11 cellular contexts compared by ENCODE assay signal in the genomic region with DNA sequence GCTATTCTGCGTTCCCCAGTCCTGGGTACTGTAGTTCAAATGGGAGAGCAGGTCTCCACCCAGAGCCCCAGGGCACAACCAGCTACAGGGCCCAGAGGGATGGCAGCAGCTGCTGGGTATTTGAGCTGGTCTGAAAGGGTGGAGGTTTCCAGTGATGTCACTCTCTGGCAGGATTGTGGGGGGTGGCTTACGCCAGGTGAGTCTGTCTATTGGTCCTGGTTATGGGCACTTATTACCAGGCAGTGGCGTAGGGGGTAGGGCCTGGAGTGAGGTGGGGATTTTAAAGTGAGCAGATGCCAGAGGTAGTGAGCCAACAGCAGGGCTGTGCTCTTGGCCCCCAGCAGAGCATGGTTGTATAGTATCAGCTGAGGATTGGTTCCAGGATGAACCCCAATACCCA. TPM values are rescaled to one million over a fixed set of nuclear protein-coding genes. Genes with fewer than 3 reads are reported as not detected.
DNase-seq lines count a peak whose midpoint lies in the region; TF ChIP-seq lines count a peak whose summit lies in the region.
"Had no signal": no experiment of that assay in that cellular context is flagged by ENCODE, and none has a peak within 500 bp of the region (broad histone marks: within the 10 kb centered on the region; RNA-seq: fewer than 3 reads in every experiment).

No MANE protein-coding gene starts in this region.

- H3K4me1 Mint-ChIP-seq in activated T-cell treated with anti-CD3 and anti-CD28 coated beads, Interleukin-2, amount 50 U/mL, for 24 hours (ENCODE audit: low read depth), result peaks cover 93% of the 10 kb centered on the region

- no peak for TF ChIP-seq POLR2A in spleen (IDR thresholded peaks at IDR 0.05)

- DNase-seq in activated T-cell treated with anti-CD3 and anti-CD28 coated beads, Interleukin-2, amount 50 U/mL, for 24 hours, result peak; percentile 47
- DNase-seq in activated T-cell treated with anti-CD3 and anti-CD28 coated beads, Interleukin-2, amount 50 U/mL, for 1 hour, result no peak
- DNase-seq in NCI-H510A treated with DMSO at 0.1 percent for 48 hours (lab: John Stamatoyannopoulos, UW) (peak; percentile 21), adipocyte (ENCODE audit: low read depth) (no peak), spleen (peak; percentile 33), caudate nucleus (lab: John Stamatoyannopoulos, UW) (no peak), ascending aorta (ENCODE audit: low spot score in 2 of 2) (no peak)
- no peak for DNase-seq in stimulated activated naive CD4-positive, alpha-beta T cell (lab: John Stamatoyannopoulos, UW)
- DNase-seq: BE2C, NCI-H1694 had no signal

- H3K36me3 Mint-ChIP-seq in activated T-cell treated with anti-CD3 and anti-CD28 coated beads, Interleukin-2, amount 50 U/mL, for 24 hours (ENCODE audit: low read depth), result peaks cover 99% of the 10 kb centered on the region

- peak overlapping the region; percentile 86 for H3K4me3 Mint-ChIP-seq in activated T-cell treated with anti-CD3 and anti-CD28 coated beads, Interleukin-2, amount 50 U/mL, for 24 hours

- H3K27me3 ChIP-seq in adipocyte (replicated peaks; ENCODE audit: control insufficient read depth, insufficient read depth, low read length) (no peaks in the 10 kb centered on the region), spleen (replicated peaks in 1 of 7) (no peaks in the 10 kb centered on the region), ascending aorta (no peaks in the 10 kb centered on the region)
- H3K27me3 ChIP-seq: BE2C had no signal

- intact Hi-C loops in spleen (cut with DNase I; ENCODE audit: low total_unique reads), result no loop called here
- intact Hi-C loops in ascending aorta (cut with DNase I), result no loop called here

- TF ChIP-seq CTCF in spleen (IDR thresholded peaks at IDR 0.05 in 8 of 11, conservative IDR thresholded peaks at IDR 0.05 in 3 of 11), result no peak
- TF ChIP-seq CTCF in ascending aorta (IDR thresholded peaks at IDR 0.05), result no peak

- 81 to 96% (median 93%) methylated on average over 3 of the region's 3 CpGs for WGBS in spleen, 5 donors

- H3K36me3 ChIP-seq in adipocyte (ENCODE audit: control insufficient read depth, insufficient read depth, low read length, severe bottlenecking) (peaks cover 94% of the 10 kb centered on the region), spleen (peaks cover 12 to 100% (median 84%) of the 10 kb centered on the region in 6 donors), ascending aorta (peaks cover 88 to 90% of the 10 kb centered on the region in 2 donors)

- peaks cover 68% of the 10 kb centered on the region for H3K4me1 ChIP-seq in adipocyte (ENCODE audit: control insufficient read depth, insufficient read depth, low read length)
- peaks cover 59 to 100% (median 98%) of the 10 kb centered on the region in 6 donors for H3K4me1 ChIP-seq in spleen
- peaks cover 17 to 18% of the 10 kb centered on the region in 2 donors for H3K4me1 ChIP-seq in ascending aorta
- H3K4me1 ChIP-seq: BE2C had no signal

- H3K27ac ChIP-seq in spleen (peak overlapping the region in 5 of 8 donors; percentile 8 to 99 (median 56)), caudate nucleus (ENCODE audit: low read depth, low read length) (no peak overlapping the region), ascending aorta (no peak overlapping the region)

- no peaks in the 10 kb centered on the region for H3K27me3 Mint-ChIP-seq in activated T-cell treated with anti-CD3 and anti-CD28 coated beads, Interleukin-2, amount 50 U/mL, for 24 hours

- no peaks in the 10 kb centered on the region for H3K9me3 ChIP-seq in adipocyte (ENCODE audit: control insufficient read depth, low read length)
- no peaks in the 10 kb centered on the region for H3K9me3 ChIP-seq in spleen
- H3K9me3 ChIP-seq in ascending aorta, result no peaks in the 10 kb centered on the region
- H3K9me3 ChIP-seq: BE2C had no signal

- peak overlapping the region; percentile 100 for H3K27ac Mint-ChIP-seq in activated T-cell treated with anti-CD3 and anti-CD28 coated beads, Interleukin-2, amount 50 U/mL, for 24 hours

- no peaks in the 10 kb centered on the region for H3K9me3 Mint-ChIP-seq in activated T-cell treated with anti-CD3 and anti-CD28 coated beads, Interleukin-2, amount 50 U/mL, for 24 hours

- H3K9ac ChIP-seq in adipocyte (ENCODE audit: low read length), result peak overlapping the region; percentile 34

- H3K4me3 ChIP-seq in adipocyte (ENCODE audit: low read length) (no peak overlapping the region), spleen (no peak overlapping the region), ascending aorta (no peak overlapping the region)

RNA-seq across cellular contexts. Expression of gene RPS19, which starts 6.2 kb away (rescaled TPM):
- total RNA-seq in spleen (1,000 to 10,000 TPM in 4 of 7 donors, 100 to 1,000 TPM in 3; 744 to 2,126 (median 1,870) TPM), ascending aorta (956 TPM)
- 1,000 to 10,000 TPM; 5,153 to 8,491 (median 7,946) TPM for polyA plus RNA-seq in spleen

RNA-seq across cellular contexts. Expression of gene CD79A, which starts 10.8 kb away (rescaled TPM):
- total RNA-seq in spleen (100 to 1,000 TPM; 222 to 361 (median 269) TPM), ascending aorta (not detected)
- 1,000 to 10,000 TPM in 1 of 3 donors, 100 to 1,000 TPM in 2; 748 to 1,033 (median 986) TPM for polyA plus RNA-seq in spleen

RNA-seq across cellular contexts. Expression of gene ARHGEF1, which starts 16.7 kb away (rescaled TPM):
- total RNA-seq in spleen (100 to 1,000 TPM; 238 to 473 (median 382) TPM), ascending aorta (178 TPM)
- 100 to 1,000 TPM; 314 to 543 (median 478) TPM for polyA plus RNA-seq in spleen

RNA-seq across cellular contexts. Expression of gene DMRTC2, which starts 21.4 kb away (rescaled TPM):
- total RNA-seq in spleen, result not detected
- polyA plus RNA-seq in spleen, result not detected
- not detected for total RNA-seq in ascending aorta
- total RNA-seq: SK-MEL-5 had no signal

RNA-seq across cellular contexts. Expression of gene LYPD4, which starts 21.8 kb away (rescaled TPM):
- total RNA-seq in spleen (not detected), ascending aorta (not detected)
- under 1 TPM in 1 of 3 donors, not detected in 2; 0.04 TPM for polyA plus RNA-seq in spleen
- total RNA-seq: SK-MEL-5 had no signal

Comparison
In these comparisons a context has a peak if more than half of its experiments do, and no peak if none do; other contexts are left out.
1. DNase-seq: peak in activated T-cell treated with anti-CD3 and anti-CD28 coated beads, Interleukin-2, amount 50 U/mL, for 24 hours (single experiment), NCI-H510A treated with DMSO at 0.1 percent for 48 hours (single experiment) and spleen (single experiment); none in activated T-cell treated with anti-CD3 and anti-CD28 coated beads, Interleukin-2, amount 50 U/mL, for 1 hour (single experiment), adipocyte (single experiment), caudate nucleus (0 of 61), ascending aorta (0 of 2) and stimulated activated naive CD4-positive, alpha-beta T cell (0 of 6).
2. H3K27ac ChIP-seq: peak in spleen (5 of 8); none in caudate nucleus (single experiment) and ascending aorta (0 of 2).
3. RNA of gene CD79A, which starts 10.8 kb away (total RNA-seq): 222 to 361 TPM in spleen; not detected in ascending aorta (single experiment); every median in the first group is over 100 times any median in the second.